In genomic region chr11:93128574-93128973, GRCh38 we compare ENCODE assay signal across 30 cellular contexts.
"Had no signal": no experiment of that assay in that cellular context is flagged by ENCODE, and none has a peak within 500 bp of the region (broad histone marks: within the 10 kb centered on the region; RNA-seq: fewer than 3 reads in every experiment).

No MANE protein-coding gene starts in this region.

- H3K27ac ChIP-seq: colonic mucosa, esophagus squamous epithelium, heart right ventricle, left lung, neutrophil, pancreas, suprapubic skin, transverse colon, upper lobe of right lung, uterus had no signal

- H3K4me3 ChIP-seq: colonic mucosa, esophagus squamous epithelium, heart right ventricle, left lung, mucosa of descending colon, pancreas, smooth muscle cell, suprapubic skin, transverse colon, upper lobe of right lung, uterus had no signal

- DNase-seq: colonic mucosa; effector CD8-positive, alpha-beta T cell; erythroblast; esophagus squamous epithelium; foreskin melanocyte; glutamatergic neuron; heart right ventricle; hypothalamus; left lung; mesenchymal stem cell; mucosa of descending colon; naive B cell; pancreas; stimulated activated CD4-positive, alpha-beta T cell treated with anti-CD3 and anti-CD28 coated beads, Interleukin-12 subunit alpha, Interleukin-12 subunit beta, amount 100 ng/mL, for 4 hours; stimulated activated CD4-positive, alpha-beta T cell treated with anti-CD3 and anti-CD28 coated beads, Interleukin-1b, Interleukin-23, amount 100 ng/mL, for 48 hours; stimulated activated CD4-positive, alpha-beta T cell treated with anti-CD3 and anti-CD28 coated beads, Interleukin-4, amount 100 ng/mL, for 1 hour; stimulated activated CD8-positive, alpha-beta memory T cell treated with anti-CD3 and anti-CD28 coated beads, Interleukin-4, amount 100 ng/mL, for 48 hours; stimulated activated naive CD4-positive, alpha-beta T cell; stimulated activated naive CD8-positive, alpha-beta T cell treated with anti-CD3 and anti-CD28 coated beads, Interleukin-15, amount 100 ng/mL, for 72 hours; transverse colon; upper lobe of right lung; uterus had no signal

- H3K36me3 Mint-ChIP-seq: mesothelial cell of epicardium had no signal

- H3K4me3 Mint-ChIP-seq: dendritic cell treated with granulocyte-macrophage colony-stimulating factor and Interleukin-4, amounts not matched to agents 40 ng/mL and 50 ng/mL, for 4 days; mesothelial cell of epicardium; naive B cell; natural killer cell treated with Interleukin-12 subunit alpha and Interleukin-12 subunit beta and Interleukin-15 and Interleukin-18, amount 100 ng/mL, for 72 hours; neural crest cell; stimulated activated naive CD8-positive, alpha-beta T cell treated with anti-CD3 and anti-CD28 coated beads, Interleukin-15, amount 100 ng/mL, for 72 hours had no signal

- H3K4me1 Mint-ChIP-seq: naive B cell; stimulated activated naive CD8-positive, alpha-beta T cell treated with anti-CD3 and anti-CD28 coated beads, Interleukin-15, amount 100 ng/mL, for 72 hours had no signal

- H3K27ac Mint-ChIP-seq: dendritic cell treated with granulocyte-macrophage colony-stimulating factor and Interleukin-4, amounts not matched to agents 40 ng/mL and 50 ng/mL, for 4 days; mesothelial cell of epicardium; naive B cell; natural killer cell treated with Interleukin-12 subunit alpha and Interleukin-12 subunit beta and Interleukin-15 and Interleukin-18, amount 100 ng/mL, for 72 hours; stimulated activated naive CD8-positive, alpha-beta T cell treated with anti-CD3 and anti-CD28 coated beads, Interleukin-15, amount 100 ng/mL, for 72 hours had no signal

- H3K4me2 ChIP-seq: smooth muscle cell had no signal

- H3K27me3 ChIP-seq: colonic mucosa, pancreas, suprapubic skin, transverse colon, upper lobe of right lung, uterus had no signal

- H3K4me1 ChIP-seq: colonic mucosa, esophagus squamous epithelium, left lung, suprapubic skin, upper lobe of right lung had no signal

- ATAC-seq: heart right ventricle; left lung; mucosa of descending colon; natural killer cell treated with Interleukin-12 subunit alpha and Interleukin-12 subunit beta and Interleukin-15 and Interleukin-18, amount 100 ng/mL, for 72 hours; pancreas; sciatic nerve; stimulated activated naive CD8-positive, alpha-beta T cell treated with anti-CD3 and anti-CD28 coated beads, Interleukin-15, amount 100 ng/mL, for 72 hours; upper lobe of right lung had no signal

- H3K9me3 ChIP-seq: colonic mucosa, esophagus squamous epithelium, heart right ventricle, left lung, mucosa of descending colon, neutrophil, pancreas, suprapubic skin, transverse colon, upper lobe of right lung, uterus had no signal

- H3K9me3 Mint-ChIP-seq: dendritic cell treated with granulocyte-macrophage colony-stimulating factor and Interleukin-4, amounts not matched to agents 40 ng/mL and 50 ng/mL, for 4 days; neural crest cell had no signal

- H3K36me3 ChIP-seq: colonic mucosa, esophagus squamous epithelium, heart right ventricle, left lung, neutrophil, pancreas, suprapubic skin, transverse colon, upper lobe of right lung, uterus had no signal
